8 cellular contexts compared by ENCODE assay signal in genomic region chr10:91389636-91390512, GRCh38.
A peak's percentile ranks its signal among the peaks of the same experiment; 100 is the strongest.
DNase-seq lines count a peak whose midpoint lies in the region; ATAC-seq and TF ChIP-seq lines count a peak whose summit lies in the region.

No MANE protein-coding gene starts in this region.

- DNase-seq in ACHN (peak; percentile 78), NB4 (ENCODE audit: low read depth) (peak; percentile 67), SKM-1 treated with dmso at 0.1 percent for 144 hours (lab: John Stamatoyannopoulos, UW; ENCODE audit: unreplicated experiment) (peak; percentile 74), fibroblast of mammary gland (ENCODE audit: low read depth) (peak; percentile 72)

- no peak overlapping the region for H3K4me3 ChIP-seq in NB4 (ENCODE audit: low read depth, low read length)
- H3K4me3 ChIP-seq in fibroblast of mammary gland (ENCODE audit: control insufficient read depth, low read depth, low read length): no peak overlapping the region
- no peak overlapping the region for H3K4me3 ChIP-seq in neutrophil (ENCODE audit: low read depth in 1 of 2, low read length in 1 of 2)

- no peaks in the 10 kb centered on the region for H3K4me1 ChIP-seq in neutrophil (ENCODE audit: control insufficient read depth in 1 of 2, insufficient read depth in 1 of 2, low read depth in 1 of 2, low read length in 1 of 2)

- peak; percentile 25; the same call in 1 of the 2 replicates for TF ChIP-seq CTCF in GM12874 (IDR thresholded peaks at IDR 0.05; ENCODE audit: insufficient read depth, low read depth, low read length)
- TF ChIP-seq CTCF in NB4 (IDR thresholded peaks at IDR 0.05; ENCODE audit: low read depth, low read length): peak; percentile 31
- TF ChIP-seq CTCF in fibroblast of mammary gland (conservative IDR thresholded peaks at IDR 0.05; ENCODE audit: control insufficient read depth, insufficient read depth, low read depth, low read length): peak; percentile 59
- peak; percentile 43 for TF ChIP-seq CTCF in neutrophil (IDR thresholded peaks at IDR 0.05)

- H3K27me3 ChIP-seq in neutrophil: peaks cover 37% of the 10 kb centered on the region

- ATAC-seq in HG02588 (IDR thresholded peaks at IDR 0.05; ENCODE audit: unreplicated experiment): peak; percentile 89
- ATAC-seq in HG03442 (IDR thresholded peaks at IDR 0.05; ENCODE audit: unreplicated experiment): no peak

- H3K36me3 ChIP-seq in neutrophil: no peaks in the 10 kb centered on the region

- no peaks in the 10 kb centered on the region for H3K9me3 ChIP-seq in neutrophil

- in situ Hi-C loops in ACHN (cut with HindIII; ENCODE audit: low pct_ligation_motif_present, low pct_unique_long_range_greater_than_20kb, low sequenced_read_pairs): no loop called here

- no peak overlapping the region for H3K27ac ChIP-seq in neutrophil

- no peak for TF ChIP-seq POLR2A in NB4 (IDR thresholded peaks at IDR 0.05; ENCODE audit: extremely low read depth, insufficient read length)
